22 cellular contexts compared by ENCODE assay signal in the genomic region with DNA sequence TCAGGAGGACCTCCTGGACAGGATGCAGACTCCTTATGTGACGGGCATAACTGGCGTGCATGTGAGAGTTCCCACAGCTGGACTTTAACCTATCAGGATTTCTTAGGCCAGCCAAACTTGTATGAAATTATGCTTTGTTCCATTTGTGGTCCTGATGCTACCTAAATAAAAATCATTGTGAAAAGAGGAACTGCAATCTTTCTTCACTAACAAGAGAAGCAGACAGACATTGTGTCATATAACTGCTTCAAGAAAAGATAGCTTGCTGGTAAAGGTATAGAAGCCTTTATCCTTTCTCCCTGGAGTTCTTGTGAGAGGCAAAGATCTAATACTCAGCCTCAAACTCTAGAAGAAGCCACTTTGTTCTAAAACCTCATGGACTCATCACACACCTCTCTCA.
A peak's percentile ranks its signal among the peaks of the same experiment; 100 is the strongest.
DNase-seq lines count a peak whose midpoint lies in the region; ATAC-seq, FAIRE-seq and TF ChIP-seq lines count a peak whose summit lies in the region.
"Had no signal": no experiment of that assay in that cellular context is flagged by ENCODE, and none has a peak within 500 bp of the region (broad histone marks: within the 10 kb centered on the region; RNA-seq: fewer than 3 reads in every experiment).

No MANE protein-coding gene starts in this region.

- BruUV-seq in GM12878 (replicated peaks; lab: Mats Ljungman, UMichigan), result no TSS peak

- H3K9me3 ChIP-seq in GM12878 (replicated peaks; ENCODE audit: control insufficient read depth, insufficient read depth, low read length), result no peaks in the 10 kb centered on the region; the same call in 1 of the 3 replicates
- no peaks in the 10 kb centered on the region for H3K9me3 ChIP-seq in esophagus muscularis mucosa
- H3K9me3 ChIP-seq: A549, Caco-2 had no signal

- H3K36me3 ChIP-seq in GM12878 (ENCODE audit: control insufficient read depth in 2 of 2, insufficient read depth in 2 of 2, low read length in 1 of 2) (no peaks in the 10 kb centered on the region), esophagus muscularis mucosa (no peaks in the 10 kb centered on the region)
- H3K36me3 ChIP-seq: BLaER1 treated with 17β-estradiol and CSF1 and Interleukin-3, amounts not matched to agents 10 nM and 100 nM had no signal

- intact Hi-C loops in GM12878 (cut with micrococcal nuclease; ENCODE audit: unreplicated experiment) (no loop called here), esophagus muscularis mucosa (cut with DNase I) (no loop called here)

- no peak for TF ChIP-seq RAD21 in GM12878 (IDR thresholded peaks at IDR 0.05; ENCODE audit: insufficient read depth, low read depth, low read length)

- peak; percentile 9 for DNase-seq in GM10266 (ENCODE audit: extremely low spot score)
- DNase-seq in GM12878 (ENCODE audit: low read depth, low spot score), result no peak
- DNase-seq in esophagus muscularis mucosa (ENCODE audit: extremely low spot score), result peak; percentile 57
- no peak for DNase-seq in NCI-H1417 (lab: John Stamatoyannopoulos, UW)
- no peak for DNase-seq in NCI-H1105 treated with DMSO at 0.1 percent for 48 hours (lab: John Stamatoyannopoulos, UW)
- no peak for DNase-seq in NCI-H446 treated with DMSO at 0.1 percent for 48 hours (lab: John Stamatoyannopoulos, UW)
- DNase-seq: AML-193; Caco-2; Calu3; CD4-positive, alpha-beta T cell; CD8-positive, alpha-beta T cell; DMS53; DMS79; DND-41; EL; GDM1 had no signal

- no peak overlapping the region for H3K4me2 ChIP-seq in GM12878 (ENCODE audit: control insufficient read depth, insufficient read depth)
- H3K4me2 ChIP-seq: A549; BLaER1 treated with 17β-estradiol and CSF1 and Interleukin-3, amounts not matched to agents 10 nM and 100 nM had no signal

- in situ Hi-C loops in GM12878 (cut with MboI), result no loop called here

- H3K4me3 ChIP-seq in GM12878 (no peak overlapping the region), esophagus muscularis mucosa (no peak overlapping the region)
- H3K4me3 ChIP-seq: A549; BLaER1 treated with 17β-estradiol and CSF1 and Interleukin-3, amounts not matched to agents 10 nM and 100 nM had no signal

- RAD21 ChIA-PET in GM12878 (lab: Charles Lee; ENCODE audit: unreplicated experiment), result no interaction called here

- SMC1A ChIA-PET in GM12878 (lab: Charles Lee; ENCODE audit: uncharacterized antibody, unreplicated experiment), result interaction anchor here (0.9 kb wide), 1 partner anchor 120 kb away, joined by 3 read pairs; no protein-coding TSS in a partner anchor

- H3K9ac ChIP-seq in GM12878 (ENCODE audit: control insufficient read depth, insufficient read depth, low read length), result no peak overlapping the region
- H3K9ac ChIP-seq: BLaER1 treated with 17β-estradiol and CSF1 and Interleukin-3, amounts not matched to agents 10 nM and 100 nM had no signal

- no peak for FAIRE-seq in GM12878 (lab: Jason Lieb, UNC)
- FAIRE-seq: A549, D721Med had no signal

- no peaks in the 10 kb centered on the region for H3K79me2 ChIP-seq in GM12878 (ENCODE audit: control insufficient read depth, insufficient read depth, low read length)

- H4K20me1 ChIP-seq in GM12878 (ENCODE audit: control insufficient read depth, insufficient read depth), result no peaks in the 10 kb centered on the region
- H4K20me1 ChIP-seq: BLaER1 treated with 17β-estradiol and CSF1 and Interleukin-3, amounts not matched to agents 10 nM and 100 nM had no signal

- no peak overlapping the region for H2AFZ ChIP-seq in GM12878 (ENCODE audit: control insufficient read depth, low read depth, low read length)

- H3K27me3 ChIP-seq in GM12878 (replicated peaks in 1 of 2; ENCODE audit: control insufficient read depth in 2 of 2, insufficient read depth in 2 of 2, low read length in 1 of 2), result no peaks in the 10 kb centered on the region; a peak in 1 of 4 replicates
- no peaks in the 10 kb centered on the region for H3K27me3 ChIP-seq in esophagus muscularis mucosa
- H3K27me3 ChIP-seq: BLaER1 treated with 17β-estradiol and CSF1 and Interleukin-3, amounts not matched to agents 10 nM and 100 nM had no signal

- TF ChIP-seq POLR2A in GM12878 (IDR thresholded peaks at IDR 0.05; ENCODE audit: low read depth, low read length) (no peak), esophagus muscularis mucosa (IDR thresholded peaks at IDR 0.05; ENCODE audit: low read depth) (no peak)

- POLR2A ChIA-PET in GM12878 (lab: Charles Lee), result no interaction called here

- CTCF ChIA-PET in GM12878 (lab: Yijun Ruan, JAX), result interaction anchor here (1.0 kb wide), 1 partner anchor 224 kb away, joined by 3 read pairs; no protein-coding TSS in a partner anchor

- no peak overlapping the region for H3K27ac ChIP-seq in GM12878 (ENCODE audit: control insufficient read depth, insufficient read depth)
- no peak overlapping the region for H3K27ac ChIP-seq in esophagus muscularis mucosa (replicated peaks in 1 of 4)
- H3K27ac ChIP-seq: 22Rv1; A549; BLaER1 treated with 17β-estradiol and CSF1 and Interleukin-3, amounts not matched to agents 10 nM and 100 nM; C4-2B had no signal

- no peak for TF ChIP-seq CTCF in GM10266 (IDR thresholded peaks at IDR 0.05; ENCODE audit: control insufficient read depth, insufficient read depth, low read depth, missing control alignments)
- no peak for TF ChIP-seq CTCF in GM12878 (IDR thresholded peaks at IDR 0.05 in 2 of 3, conservative IDR thresholded peaks at IDR 0.05 in 1 of 3; ENCODE audit: control insufficient read depth in 2 of 3, extremely low read depth in 1 of 3, insufficient read depth in 1 of 3, low read depth in 3 of 3, low read length in 3 of 3)
- no peak for TF ChIP-seq CTCF in esophagus muscularis mucosa (IDR thresholded peaks at IDR 0.05)

- TF ChIP-seq EP300 in GM12878 (IDR thresholded peaks at IDR 0.05; ENCODE audit: borderline replicate concordance in 1 of 2, control insufficient read depth in 1 of 2, low read depth in 2 of 2, low read length in 2 of 2) (no peak), esophagus muscularis mucosa (IDR thresholded peaks at IDR 0.05) (no peak)

- ATAC-seq in GM18868 (IDR thresholded peaks at IDR 0.05; ENCODE audit: unreplicated experiment), result peak; percentile 47
- ATAC-seq in GM12878, result no peak
- ATAC-seq: A549; CD8-positive, alpha-beta T cell had no signal

- no peaks in the 10 kb centered on the region; the same call in 1 of the 2 replicates for H3K4me1 ChIP-seq in GM12878 (ENCODE audit: control insufficient read depth, insufficient read depth, low read length)
- peaks cover 0 to 18% (median 5%) of the 10 kb centered on the region in 4 donors for H3K4me1 ChIP-seq in esophagus muscularis mucosa
- H3K4me1 ChIP-seq: A549; BLaER1 treated with 17β-estradiol and CSF1 and Interleukin-3, amounts not matched to agents 10 nM and 100 nM; Caco-2 had no signal

- WGBS in GM12878 (ENCODE audit: insufficient coverage, insufficient replicate concordance, low lambda C conversion rate, missing lambda C conversion rate), result 68% methylated on average over 2 of the region's 2 CpGs
- 96% methylated on average over 2 of the region's 2 CpGs for WGBS in esophagus muscularis mucosa

TF ChIP-seq in GM12878, 131 proteins besides CTCF, POLR2A, EP300 and RAD21:
- TF ChIP-seq SPI1 (IDR thresholded peaks at IDR 0.05; ENCODE audit: borderline replicate concordance, insufficient read depth, low read depth, low read length) (peak; percentile 79), EGR1 (IDR thresholded peaks at IDR 0.05; ENCODE audit: borderline replicate concordance in 1 of 2, low read depth in 2 of 2, low read length in 2 of 2) (no peak)

Comparison
In these comparisons a context has a peak if more than half of its experiments do, and no peak if none do; other contexts are left out.
1. DNase-seq: peak in GM10266 (single experiment) and esophagus muscularis mucosa (single experiment); none in GM12878 (single experiment), NCI-H1417 (0 of 3), NCI-H1105 treated with DMSO at 0.1 percent for 48 hours (single experiment) and NCI-H446 treated with DMSO at 0.1 percent for 48 hours (single experiment).